18 cellular contexts compared by ENCODE assay signal in the genomic region with DNA sequence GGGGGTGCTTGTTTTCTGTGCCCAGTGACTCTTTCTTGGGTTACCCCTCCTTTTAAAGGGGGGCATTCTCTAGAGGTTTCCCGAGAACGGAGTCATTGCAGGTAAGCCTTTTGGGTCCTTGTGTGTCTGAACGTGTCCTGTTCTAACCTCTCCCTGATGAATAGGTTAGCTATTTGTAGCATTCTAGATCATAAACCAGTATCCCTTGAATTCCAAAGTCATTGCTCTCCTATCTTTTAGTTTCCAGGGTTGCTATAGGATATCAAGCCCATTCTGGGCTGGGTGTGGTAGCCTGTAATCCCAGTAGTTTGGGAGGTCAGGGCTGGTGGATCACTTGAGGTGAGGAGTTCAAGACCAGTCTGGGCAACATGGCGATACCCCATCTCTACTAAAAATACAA.
"Had no signal": no experiment of that assay in that cellular context is flagged by ENCODE, and none has a peak within 500 bp of the region (broad histone marks: within the 10 kb centered on the region; RNA-seq: fewer than 3 reads in every experiment).

No MANE protein-coding gene starts in this region.

- H3K27me3 Mint-ChIP-seq: naive thymus-derived CD8-positive, alpha-beta T cell had no signal

- H3K9me3 ChIP-seq: gastrocnemius medialis, heart right ventricle, right atrium auricular region, stomach, thoracic aorta had no signal

- ATAC-seq: gastrocnemius medialis; heart right ventricle; left colon; left ventricle myocardium superior; naive thymus-derived CD8-positive, alpha-beta T cell had no signal

- H3K9me3 Mint-ChIP-seq: dendritic cell treated with granulocyte-macrophage colony-stimulating factor and Interleukin-4, amounts not matched to agents 40 ng/mL and 50 ng/mL, for 4 days; naive thymus-derived CD8-positive, alpha-beta T cell had no signal

- H3K36me3 ChIP-seq: gastrocnemius medialis, heart right ventricle, right atrium auricular region, stomach, thoracic aorta had no signal

- H3K36me3 Mint-ChIP-seq: naive thymus-derived CD8-positive, alpha-beta T cell had no signal

- H3K4me3 ChIP-seq: gastrocnemius medialis, heart right ventricle, lung, right atrium auricular region, stomach, thoracic aorta had no signal

- H3K27me3 ChIP-seq: gastrocnemius medialis, heart right ventricle, right atrium auricular region, stomach had no signal

- H3K27ac ChIP-seq: gastrocnemius medialis, heart right ventricle, right atrium auricular region, stomach, thoracic aorta had no signal

- DNase-seq: cerebellar nuclear complex; gastrocnemius medialis; heart right ventricle; islet precursor cell; left colon; left ventricle myocardium superior; mesendoderm; naive thymus-derived CD8-positive, alpha-beta T cell; posterior cingulate gyrus; small intestine; stimulated activated CD4-positive, alpha-beta T cell treated with anti-CD3 and anti-CD28 coated beads, Interleukin-12 subunit alpha, Interleukin-12 subunit beta, amount 100 ng/mL, for 4 hours; stimulated activated naive CD4-positive, alpha-beta T cell; stomach; substantia nigra had no signal

- H3K4me3 Mint-ChIP-seq: dendritic cell treated with granulocyte-macrophage colony-stimulating factor and Interleukin-4, amounts not matched to agents 40 ng/mL and 50 ng/mL, for 4 days; naive thymus-derived CD8-positive, alpha-beta T cell had no signal

- H3K27ac Mint-ChIP-seq: dendritic cell treated with granulocyte-macrophage colony-stimulating factor and Interleukin-4, amounts not matched to agents 40 ng/mL and 50 ng/mL, for 4 days; naive thymus-derived CD8-positive, alpha-beta T cell had no signal
